Comparison of ENCODE assay signal across 8 cellular contexts in genomic region chr2:65320042-65320711, GRCh38.
DNase-seq lines count a peak whose midpoint lies in the region; TF ChIP-seq lines count a peak whose summit lies in the region.

No MANE protein-coding gene starts in this region.

- H3K27me3 ChIP-seq in trophoblast cell (ENCODE audit: insufficient read depth, low read length) = no peaks in the 10 kb centered on the region

- H3K9ac ChIP-seq in trophoblast cell (ENCODE audit: low read length) = no peak overlapping the region

- no peak overlapping the region for H2BK5ac ChIP-seq in trophoblast cell (ENCODE audit: low read depth, low read length, poor library complexity)

- H3K4me1 Mint-ChIP-seq in activated naive CD8-positive, alpha-beta T cell (ENCODE audit: low read depth) = no peaks in the 10 kb centered on the region
- peaks cover 5% of the 10 kb centered on the region for H3K4me1 Mint-ChIP-seq in activated naive CD8-positive, alpha-beta T cell treated with anti-CD3 and anti-CD28 coated beads for 36 hours

- H2AFZ ChIP-seq in trophoblast cell (ENCODE audit: insufficient read depth, low read length, poor library complexity) = no peak overlapping the region

- H3K23ac ChIP-seq in trophoblast cell (ENCODE audit: low read length) = no peak overlapping the region

- no peak for DNase-seq in activated naive CD8-positive, alpha-beta T cell treated with anti-CD3 and anti-CD28 coated beads for 36 hours
- DNase-seq in HFF-Myc (ENCODE audit: extremely low read depth, low read depth) (peak; percentile 55), NCI-H226 (peak; percentile 88), dermis blood vessel endothelial cell (peak; percentile 5), trophoblast cell (peak; percentile 60 to 69), CD1c-positive myeloid dendritic cell (ENCODE audit: extremely low spot score) (no peak), NCI-H446 treated with DMSO at 0.1 percent for 48 hours (lab: John Stamatoyannopoulos, UW) (no peak)

- H3K4me3 ChIP-seq in HFF-Myc (replicated peaks; ENCODE audit: low read depth, low read length) (no peak overlapping the region), trophoblast cell (ENCODE audit: low read depth, low read length) (no peak overlapping the region)

- H2BK12ac ChIP-seq in trophoblast cell (ENCODE audit: low read length) = peak overlapping the region; percentile 20

- H3K4me3 Mint-ChIP-seq in activated naive CD8-positive, alpha-beta T cell = no peak overlapping the region
- no peak overlapping the region for H3K4me3 Mint-ChIP-seq in activated naive CD8-positive, alpha-beta T cell treated with anti-CD3 and anti-CD28 coated beads for 36 hours

- H4K12ac ChIP-seq in trophoblast cell (ENCODE audit: low read depth, low read length) = no peak overlapping the region

- peaks cover 13% of the 10 kb centered on the region for H3K79me1 ChIP-seq in trophoblast cell (ENCODE audit: low read length)

- H3K14ac ChIP-seq in trophoblast cell (ENCODE audit: low read length) = no peak overlapping the region

- H3K18ac ChIP-seq in trophoblast cell (ENCODE audit: low read length) = no peak overlapping the region

- H3K4me2 ChIP-seq in trophoblast cell (ENCODE audit: low read length) = no peak overlapping the region

- H3K9me3 Mint-ChIP-seq in activated naive CD8-positive, alpha-beta T cell (ENCODE audit: low read depth) = no peaks in the 10 kb centered on the region
- no peaks in the 10 kb centered on the region for H3K9me3 Mint-ChIP-seq in activated naive CD8-positive, alpha-beta T cell treated with anti-CD3 and anti-CD28 coated beads for 36 hours

- H3K4ac ChIP-seq in trophoblast cell (ENCODE audit: low read depth, low read length) = no peak overlapping the region

- H2AK5ac ChIP-seq in trophoblast cell (ENCODE audit: low read length) = no peak overlapping the region

- H3K27me3 Mint-ChIP-seq in activated naive CD8-positive, alpha-beta T cell = no peaks in the 10 kb centered on the region
- H3K27me3 Mint-ChIP-seq in activated naive CD8-positive, alpha-beta T cell treated with anti-CD3 and anti-CD28 coated beads for 36 hours = no peaks in the 10 kb centered on the region

- H2BK120ac ChIP-seq in trophoblast cell (ENCODE audit: insufficient read depth, low read length, poor library complexity) = no peak overlapping the region

- peaks cover 0 to under 1% of the 10 kb centered on the region in 2 experiments for H3K36me3 ChIP-seq in trophoblast cell (ENCODE audit: control insufficient read depth in 1 of 2, insufficient read depth in 2 of 2, low read length in 2 of 2)

- H3K79me2 ChIP-seq in trophoblast cell (ENCODE audit: control insufficient read depth, insufficient read depth, low read length, poor library complexity) = no peaks in the 10 kb centered on the region

- TF ChIP-seq CTCF in HFF-Myc (IDR thresholded peaks at IDR 0.05; ENCODE audit: low read depth, low read length, missing control alignments) = peak; percentile 51

- H4K8ac ChIP-seq in trophoblast cell (ENCODE audit: low read depth, low read length) = no peak overlapping the region

- H3K27ac ChIP-seq in trophoblast cell (ENCODE audit: low read depth, low read length) = peak overlapping the region; percentile 66

- no CpG with 5 or more reads among the region's 9 CpGs for WGBS in trophoblast cell (ENCODE audit: extremely low coverage, insufficient coverage, insufficient read length)

- peaks cover 19 to 21% of the 10 kb centered on the region in 2 experiments for H3K4me1 ChIP-seq in trophoblast cell (ENCODE audit: control insufficient read depth in 1 of 2, insufficient read depth in 2 of 2, low read length in 2 of 2)

- no peak overlapping the region for H4K91ac ChIP-seq in trophoblast cell (ENCODE audit: low read depth, low read length)

- peak overlapping the region; percentile 22 for H3K27ac Mint-ChIP-seq in activated naive CD8-positive, alpha-beta T cell
- no peak overlapping the region for H3K27ac Mint-ChIP-seq in activated naive CD8-positive, alpha-beta T cell treated with anti-CD3 and anti-CD28 coated beads for 36 hours

- H3K9me3 ChIP-seq in trophoblast cell (ENCODE audit: insufficient read depth, low read depth, low read length) = no peaks in the 10 kb centered on the region

- H3K36me3 Mint-ChIP-seq in activated naive CD8-positive, alpha-beta T cell = peaks cover 6% of the 10 kb centered on the region
- H3K36me3 Mint-ChIP-seq in activated naive CD8-positive, alpha-beta T cell treated with anti-CD3 and anti-CD28 coated beads for 36 hours = peaks cover 1% of the 10 kb centered on the region

Comparison
In these comparisons a context has a peak if more than half of its experiments do, and no peak if none do; other contexts are left out.
1. DNase-seq: peak in HFF-Myc (single experiment), NCI-H226 (single experiment), dermis blood vessel endothelial cell (single experiment) and trophoblast cell (2 of 2); none in activated naive CD8-positive, alpha-beta T cell treated with anti-CD3 and anti-CD28 coated beads for 36 hours (single experiment), CD1c-positive myeloid dendritic cell (single experiment) and NCI-H446 treated with DMSO at 0.1 percent for 48 hours (single experiment).